In genomic region chr13:52195052-52195837, GRCh38 we compare ENCODE assay signal across 8 cellular contexts. TPM values are rescaled to one million over a fixed set of nuclear protein-coding genes. Genes with fewer than 3 reads are reported as not detected.
DNase-seq lines count a peak whose midpoint lies in the region; ATAC-seq and TF ChIP-seq lines count a peak whose summit lies in the region.

No MANE protein-coding gene starts in this region.

- ATAC-seq in GM21423 (IDR thresholded peaks at IDR 0.05; ENCODE audit: unreplicated experiment): peak; percentile 77

- no peak for TF ChIP-seq CTCF in Caco-2 (IDR thresholded peaks at IDR 0.05; ENCODE audit: insufficient read depth in 1 of 2, low read depth in 1 of 2, low read length in 1 of 2, severe bottlenecking in 1 of 2, unreplicated experiment in 1 of 2)

- CTCF ChIA-PET in Caco-2 (lab: Charles Lee): interaction anchor here (0.6 to 1.6 kb wide), 3 partner anchors 29 to 255 kb away, joined by 3 to 4 read pairs (median 4); partner anchors contain the start of gene VPS36

- H3K9ac ChIP-seq in Karpas-422 (ENCODE audit: low read length): peak overlapping the region; percentile 84
- H3K9ac ChIP-seq in muscle layer of colon (ENCODE audit: low read length): no peak overlapping the region

- H3K79me2 ChIP-seq in Karpas-422 (ENCODE audit: low read length): peaks cover 38% of the 10 kb centered on the region

- BruUV-seq in Caco-2 (replicated peaks; lab: Mats Ljungman, UMichigan): no TSS peak

- no peaks in the 10 kb centered on the region for H3K27me3 Mint-ChIP-seq in Caco-2 (ENCODE audit: insufficient read depth, unreplicated experiment)

- H3K4me1 ChIP-seq in Caco-2: peaks cover 6% of the 10 kb centered on the region; the same call in 1 of the 2 replicates
- peaks cover 27% of the 10 kb centered on the region for H3K4me1 ChIP-seq in Karpas-422 (ENCODE audit: low read length)
- H3K4me1 ChIP-seq in muscle layer of colon (ENCODE audit: insufficient read depth, low read length): peaks cover 5% of the 10 kb centered on the region

- H3K27ac ChIP-seq in Karpas-422 (ENCODE audit: low read length) (no peak overlapping the region), epithelial cell of prostate (peak overlapping the region; percentile 79), muscle layer of colon (ENCODE audit: low read depth, low read length) (peak overlapping the region; percentile 27)

- POLR2A ChIA-PET in Caco-2 (lab: Charles Lee): interaction anchor here (1.5 kb wide), 1 partner anchor 742 kb away, joined by 4 read pairs; the partner anchor contains the start of gene INTS6

- H3K27me3 ChIP-seq in Caco-2 (replicated peaks; ENCODE audit: control insufficient read depth, insufficient read depth, low read length): no peaks in the 10 kb centered on the region
- H3K27me3 ChIP-seq in Karpas-422 (ENCODE audit: low read length): no peaks in the 10 kb centered on the region
- no peaks in the 10 kb centered on the region for H3K27me3 ChIP-seq in muscle layer of colon (ENCODE audit: control insufficient read depth in 1 of 2, insufficient read depth in 2 of 2, low read length in 2 of 2)

- H3K36me3 ChIP-seq in Caco-2 (ENCODE audit: control insufficient read depth, insufficient read depth, low read length) (no peaks in the 10 kb centered on the region), Karpas-422 (ENCODE audit: insufficient read depth, low read length) (no peaks in the 10 kb centered on the region), muscle layer of colon (ENCODE audit: insufficient read depth, low read length) (no peaks in the 10 kb centered on the region)

- peak overlapping the region; percentile 97; the same call in 1 of the 2 replicates for H2AFZ ChIP-seq in Karpas-422 (ENCODE audit: low read length)

- H3K27ac Mint-ChIP-seq in Caco-2 (ENCODE audit: unreplicated experiment): peak overlapping the region; percentile 88

- H3K9me3 Mint-ChIP-seq in Caco-2 (ENCODE audit: unreplicated experiment): no peaks in the 10 kb centered on the region

- H3K4me3 Mint-ChIP-seq in Caco-2 (ENCODE audit: unreplicated experiment): peak overlapping the region; percentile 94

- peaks cover 8% of the 10 kb centered on the region for H3K36me3 Mint-ChIP-seq in Caco-2 (ENCODE audit: insufficient read depth, unreplicated experiment)

- intact Hi-C loops in Caco-2 (cut with micrococcal nuclease; ENCODE audit: unreplicated experiment): loop anchor here (2.0 to 10.0 kb wide), 2 partner anchors 34 to 260 kb away; partner anchors contain the start of genes CKAP2 and VPS36

- H3K9me3 ChIP-seq in Caco-2 (no peaks in the 10 kb centered on the region), Karpas-422 (ENCODE audit: low read length) (no peaks in the 10 kb centered on the region), muscle layer of colon (ENCODE audit: low read length) (no peaks in the 10 kb centered on the region)

- peak overlapping the region; percentile 87 for H3K4me2 ChIP-seq in Karpas-422 (ENCODE audit: low read depth, low read length, poor library complexity, severe bottlenecking)

- H3K9me2 ChIP-seq in Karpas-422 (replicated peaks; ENCODE audit: insufficient read depth, low read length): no peaks in the 10 kb centered on the region

- H3K4me3 ChIP-seq in Caco-2 (ENCODE audit: low read depth, low read length) (peak overlapping the region; percentile 85), Karpas-422 (ENCODE audit: low read length) (peak overlapping the region; percentile 84), muscle layer of colon (ENCODE audit: low read depth in 1 of 2, low read length in 2 of 2) (peak overlapping the region; percentile 87 to 96)

- no peak for DNase-seq in Caco-2
- DNase-seq in Karpas-422: no peak
- peak; percentile 30 for DNase-seq in activated T-cell treated with anti-CD3 and anti-CD28 coated beads for 1 hour (ENCODE audit: low read depth)
- DNase-seq in epithelial cell of prostate (ENCODE audit: low read depth, low spot score): no peak
- peak; percentile 16 for DNase-seq in stimulated activated CD8-positive, alpha-beta memory T cell treated with anti-CD3 and anti-CD28 coated beads, Interleukin-7, amount 100 ng/mL, for 24 hours (ENCODE audit: low read depth)
- no peak for DNase-seq in NCI-H1048 (lab: John Stamatoyannopoulos, UW)

- no peaks in the 10 kb centered on the region for H4K20me1 ChIP-seq in Karpas-422 (ENCODE audit: insufficient read depth, low read depth, low read length)

- H3K4me1 Mint-ChIP-seq in Caco-2 (ENCODE audit: low read depth, unreplicated experiment): peaks cover 9% of the 10 kb centered on the region

RNA-seq across cellular contexts. Expression of gene NEK3, which starts 35.8 kb away (rescaled TPM):
- 23.2 and 33.5 TPM in 2 replicates for total RNA-seq in Caco-2 (2022)
- total RNA-seq in Karpas-422 (2014; rRNA removed; shearing (Covaris generic); ENCODE audit: low replicate concordance): 26.5 and 33.1 TPM in 2 replicates

Comparison
In these comparisons a context has a peak if more than half of its experiments do, and no peak if none do; other contexts are left out.
1. DNase-seq: peak in activated T-cell treated with anti-CD3 and anti-CD28 coated beads for 1 hour (single experiment) and stimulated activated CD8-positive, alpha-beta memory T cell treated with anti-CD3 and anti-CD28 coated beads, Interleukin-7, amount 100 ng/mL, for 24 hours (single experiment); none in Caco-2 (0 of 2), Karpas-422 (single experiment), epithelial cell of prostate (single experiment) and NCI-H1048 (single experiment).
2. Peak in every context shown above with its lines, with median percentiles within 50 percentile points of each other: H3K4me3 ChIP-seq.